Comparison of ENCODE assay signal across 23 cellular contexts in the genomic region with DNA sequence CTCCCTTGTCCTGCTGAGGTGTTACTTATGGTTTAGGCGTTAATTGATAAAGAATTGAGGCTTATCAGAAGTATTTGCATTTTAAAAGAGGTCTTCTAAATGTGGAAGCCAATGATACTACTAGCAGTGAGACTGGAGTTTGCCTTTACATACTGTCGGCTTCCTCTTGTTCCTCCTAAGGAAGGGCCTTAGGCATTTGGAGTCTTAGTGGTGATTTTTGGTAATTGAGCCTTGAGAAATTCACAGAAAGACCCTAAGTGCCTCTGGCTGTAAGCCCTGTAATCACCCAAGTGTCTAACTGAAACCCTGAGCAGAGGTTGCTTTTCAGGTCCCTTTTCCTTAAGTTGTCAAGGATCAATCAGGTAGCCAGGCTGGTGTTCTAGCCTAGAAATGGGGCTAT. TPM values are rescaled to one million over a fixed set of nuclear protein-coding genes. Genes with fewer than 3 reads are reported as not detected.
DNase-seq lines count a peak whose midpoint lies in the region; ATAC-seq and TF ChIP-seq lines count a peak whose summit lies in the region.
"Had no signal": no experiment of that assay in that cellular context is flagged by ENCODE, and none has a peak within 500 bp of the region (broad histone marks: within the 10 kb centered on the region; RNA-seq: fewer than 3 reads in every experiment).

No MANE protein-coding gene starts in this region.

- H2BK120ac ChIP-seq in mesendoderm (ENCODE audit: low read depth, low read length) = no peak overlapping the region

- H3K18ac ChIP-seq in mesendoderm (ENCODE audit: low read length) = no peak overlapping the region

- H3K4me2 ChIP-seq in GM23338 (no peak overlapping the region), mesendoderm (ENCODE audit: low read length) (no peak overlapping the region)
- H3K4me2 ChIP-seq: BLaER1 had no signal

- H3K27ac ChIP-seq in GM23338 (ENCODE audit: low read depth) (no peak overlapping the region), endodermal cell (ENCODE audit: low read depth, low read length) (no peak overlapping the region), mesendoderm (ENCODE audit: low read depth, low read length) (peak overlapping the region; percentile 57)
- H3K27ac ChIP-seq: BLaER1 had no signal

- H3K79me2 ChIP-seq in GM23338 (replicated peaks; ENCODE audit: insufficient read depth) (no peaks in the 10 kb centered on the region), mesendoderm (ENCODE audit: control insufficient read depth, insufficient read depth, low read length) (no peaks in the 10 kb centered on the region)

- no peaks in the 10 kb centered on the region for H3K79me1 ChIP-seq in mesendoderm (ENCODE audit: low read length)

- no peak overlapping the region for H2BK15ac ChIP-seq in mesendoderm (replicated peaks; ENCODE audit: low read depth)

- no peak overlapping the region for H2BK5ac ChIP-seq in mesendoderm (ENCODE audit: low read length)

- H3F3A ChIP-seq in GM23338 (replicated peaks; ENCODE audit: low read depth) = no peaks in the 10 kb centered on the region

- no peak overlapping the region for H3K56ac ChIP-seq in mesendoderm (ENCODE audit: low read length)

- H3K36me3 Mint-ChIP-seq in GM23338 (ENCODE audit: low read depth) = peaks cover 2% of the 10 kb centered on the region; the same call in 1 of the 3 replicates
- H3K36me3 Mint-ChIP-seq in endodermal cell (ENCODE audit: low read depth) = peaks cover 5% of the 10 kb centered on the region
- H3K36me3 Mint-ChIP-seq: CD4-positive, CD25-positive, alpha-beta regulatory T cell had no signal

- H3K9me3 ChIP-seq in endodermal cell (ENCODE audit: control insufficient read depth, low read length) = peaks cover 10% of the 10 kb centered on the region
- H3K9me3 ChIP-seq: BE2C had no signal

- no peak overlapping the region for H3K4me3 ChIP-seq in GM23338
- peak overlapping the region; percentile 7 for H3K4me3 ChIP-seq in endodermal cell (ENCODE audit: low read length)
- no peak overlapping the region for H3K4me3 ChIP-seq in mesendoderm (ENCODE audit: low read length)
- H3K4me3 ChIP-seq: BLaER1 had no signal

- H3K27me3 Mint-ChIP-seq in GM23338 (ENCODE audit: insufficient read depth, low read depth, poor library complexity) = peaks cover 2% of the 10 kb centered on the region
- no peaks in the 10 kb centered on the region for H3K27me3 Mint-ChIP-seq in endodermal cell (ENCODE audit: insufficient read depth)
- H3K27me3 Mint-ChIP-seq: CD4-positive, alpha-beta memory T cell; CD4-positive, CD25-positive, alpha-beta regulatory T cell had no signal

- H4K20me1 ChIP-seq in GM23338 (replicated peaks; ENCODE audit: insufficient read depth) = no peaks in the 10 kb centered on the region
- H4K20me1 ChIP-seq: BLaER1 had no signal

- H3K27ac Mint-ChIP-seq in GM23338 (no peak overlapping the region), endodermal cell (no peak overlapping the region)
- H3K27ac Mint-ChIP-seq: CD4-positive, alpha-beta memory T cell; CD4-positive, CD25-positive, alpha-beta regulatory T cell; CD8-positive, alpha-beta memory T cell had no signal

- H3K9ac ChIP-seq in endodermal cell (ENCODE audit: extremely low read depth, low read length, poor library complexity, severe bottlenecking) (no peak overlapping the region), mesendoderm (ENCODE audit: low read length) (no peak overlapping the region)
- H3K9ac ChIP-seq: BLaER1 had no signal

- H3K4me1 ChIP-seq in GM23338 (ENCODE audit: insufficient read depth) (peaks cover 8% of the 10 kb centered on the region; the same call in 1 of the 2 replicates), endodermal cell (ENCODE audit: control insufficient read depth, insufficient read depth, low read length) (peaks cover 4% of the 10 kb centered on the region), mesendoderm (ENCODE audit: control insufficient read depth, low read depth, low read length) (peaks cover 1% of the 10 kb centered on the region)
- H3K4me1 ChIP-seq: BE2C, BLaER1 had no signal

- no peak overlapping the region for H4K8ac ChIP-seq in mesendoderm (ENCODE audit: low read depth, low read length)

- peak; percentile 12 for DNase-seq in GM23338 (ENCODE audit: low spot score)
- DNase-seq in endodermal cell = no peak
- DNase-seq in mesendoderm = peak; percentile 88
- no peak for DNase-seq in dermis blood vessel endothelial cell
- DNase-seq in NCI-H774 (lab: John Stamatoyannopoulos, UW) = no peak
- DNase-seq: 8988T; ACHN; BE2C; C1 segment of cervical spinal cord; CD4-positive, alpha-beta memory T cell; CD4-positive, CD25-positive, alpha-beta regulatory T cell; CD8-positive, alpha-beta memory T cell; COR-L47; DMS 273 treated with DMSO at 0.1 percent for 48 hours; DMS153; DMS53; DMS79; DND-41; EL; GF-D8 had no signal

- no peak overlapping the region for H2AFZ ChIP-seq in GM23338

- H3K4me3 Mint-ChIP-seq in GM23338 (no peak overlapping the region), endodermal cell (no peak overlapping the region)
- H3K4me3 Mint-ChIP-seq: CD14-positive monocyte; CD4-positive, alpha-beta memory T cell; CD4-positive, CD25-positive, alpha-beta regulatory T cell; CD8-positive, alpha-beta memory T cell had no signal

- H3K27me3 ChIP-seq in GM23338 (ENCODE audit: insufficient read depth) (no peaks in the 10 kb centered on the region), endodermal cell (ENCODE audit: control insufficient read depth, insufficient read depth, low read length, poor library complexity, severe bottlenecking) (no peaks in the 10 kb centered on the region), mesendoderm (ENCODE audit: insufficient read depth, low read length, poor library complexity) (no peaks in the 10 kb centered on the region)
- H3K27me3 ChIP-seq: BE2C, BLaER1 had no signal

- TF ChIP-seq CTCF in GM23338 (conservative IDR thresholded peaks at IDR 0.05; ENCODE audit: low read depth in 2 of 2) (no peak), endodermal cell (conservative IDR thresholded peaks at IDR 0.05) (no peak)

- ATAC-seq in GM23338 (no peak), HG03159 (IDR thresholded peaks at IDR 0.05; ENCODE audit: unreplicated experiment) (no peak)

- no peak overlapping the region for H3K23ac ChIP-seq in mesendoderm (ENCODE audit: low read length)

- H3K9me3 Mint-ChIP-seq in GM23338 = peaks cover 8% of the 10 kb centered on the region; the same call in 2 of the 3 replicates
- peaks cover 42% of the 10 kb centered on the region for H3K9me3 Mint-ChIP-seq in endodermal cell

- H4K5ac ChIP-seq in mesendoderm (ENCODE audit: low read length) = no peak overlapping the region

- 29% methylated on average over 1 of the region's 2 CpGs; no CpG with 5 or more reads in 1 of the 2 experiments for WGBS in endodermal cell (ENCODE audit: insufficient coverage in 1 of 2, insufficient read length in 1 of 2), 2 experiments
- WGBS in mesendoderm (ENCODE audit: extremely low coverage, insufficient coverage, low lambda C conversion rate) = no CpG with 5 or more reads among the region's 2 CpGs

- H3K36me3 ChIP-seq in GM23338 (ENCODE audit: insufficient read depth) (no peaks in the 10 kb centered on the region), endodermal cell (ENCODE audit: control insufficient read depth, insufficient read depth, low read length) (no peaks in the 10 kb centered on the region), mesendoderm (ENCODE audit: control insufficient read depth, insufficient read depth, low read length) (no peaks in the 10 kb centered on the region)
- H3K36me3 ChIP-seq: BE2C, BLaER1 had no signal

- H2AK5ac ChIP-seq in mesendoderm (ENCODE audit: low read length) = no peak overlapping the region

- H3K4ac ChIP-seq in mesendoderm (ENCODE audit: low read depth, low read length) = no peak overlapping the region

- H3K4me1 Mint-ChIP-seq in GM23338 (peaks cover 16% of the 10 kb centered on the region), endodermal cell (peaks cover 19% of the 10 kb centered on the region)
- H3K4me1 Mint-ChIP-seq: CD4-positive, alpha-beta memory T cell; CD4-positive, CD25-positive, alpha-beta regulatory T cell; CD8-positive, alpha-beta memory T cell had no signal

- H3K9me2 ChIP-seq in GM23338 (ENCODE audit: insufficient read depth) = no peaks in the 10 kb centered on the region

TF ChIP-seq in GM23338, 12 proteins besides CTCF, POLR2A, EP300 and RAD21 (continues in another document):
- TF ChIP-seq EZH2 (IDR thresholded peaks at IDR 0.05; ENCODE audit: low read depth, unreplicated experiment) (no peak), EZH2phosphoT487 (IDR thresholded peaks at IDR 0.05; ENCODE audit: unreplicated experiment) (no peak), NANOG (IDR thresholded peaks at IDR 0.05; ENCODE audit: borderline replicate concordance) (no peak), ZNF331 (CRISPR knock-in tag; IDR thresholded peaks at IDR 0.05; ENCODE audit: low read depth) (no peak), POLR2AphosphoS5 (IDR thresholded peaks at IDR 0.05; ENCODE audit: low read depth) (no peak)
- TF ChIP-seq, protein P1, sequence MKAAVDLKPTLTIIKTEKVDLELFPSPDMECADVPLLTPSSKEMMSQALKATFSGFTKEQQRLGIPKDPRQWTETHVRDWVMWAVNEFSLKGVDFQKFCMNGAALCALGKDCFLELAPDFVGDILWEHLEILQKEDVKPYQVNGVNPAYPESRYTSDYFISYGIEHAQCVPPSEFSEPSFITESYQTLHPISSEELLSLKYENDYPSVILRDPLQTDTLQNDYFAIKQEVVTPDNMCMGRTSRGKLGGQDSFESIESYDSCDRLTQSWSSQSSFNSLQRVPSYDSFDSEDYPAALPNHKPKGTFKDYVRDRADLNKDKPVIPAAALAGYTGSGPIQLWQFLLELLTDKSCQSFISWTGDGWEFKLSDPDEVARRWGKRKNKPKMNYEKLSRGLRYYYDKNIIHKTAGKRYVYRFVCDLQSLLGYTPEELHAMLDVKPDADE (IDR thresholded peaks at IDR 0.05) = no peak

RNA-seq across cellular contexts. Expression of a gene that starts 14.8 kb away (rescaled TPM):
- total RNA-seq in GM23338 (2014; rRNA removed; shearing (Covaris generic)) = 6.6 and 7.0 TPM in 2 replicates
- 2.7 and 3.2 TPM in 2 replicates for polyA plus RNA-seq in GM23338 (2016; fragmentation: Nextera tagmentation; extraction: Ambion mirVana)
- total RNA-seq in endodermal cell = 10 to 100 TPM; 27.8 to 32.9 TPM
- polyA plus RNA-seq in endodermal cell (2013, experiment 1 of 2) = 16.5 TPM
- 17.6 TPM for polyA plus RNA-seq in endodermal cell (2013, experiment 2 of 2)
- polyA plus RNA-seq in mesendoderm (2013, experiment 1 of 2) = 14.2 TPM
- 13.6 TPM for polyA plus RNA-seq in mesendoderm (2013, experiment 2 of 2)
- total RNA-seq in dermis blood vessel endothelial cell = 80.6 and 85.4 TPM in 2 replicates
- total RNA-seq: CD4-positive, CD25-positive, alpha-beta regulatory T cell had no signal
- polyA plus RNA-seq: CD8-positive, alpha-beta memory T cell had no signal

Comparison
In these comparisons a context has a peak if more than half of its experiments do, and no peak if none do; other contexts are left out.
1. DNase-seq: peak in GM23338 (single experiment) and mesendoderm (single experiment); none in endodermal cell (single experiment), dermis blood vessel endothelial cell (single experiment) and NCI-H774 (single experiment).